In the genomic region with DNA sequence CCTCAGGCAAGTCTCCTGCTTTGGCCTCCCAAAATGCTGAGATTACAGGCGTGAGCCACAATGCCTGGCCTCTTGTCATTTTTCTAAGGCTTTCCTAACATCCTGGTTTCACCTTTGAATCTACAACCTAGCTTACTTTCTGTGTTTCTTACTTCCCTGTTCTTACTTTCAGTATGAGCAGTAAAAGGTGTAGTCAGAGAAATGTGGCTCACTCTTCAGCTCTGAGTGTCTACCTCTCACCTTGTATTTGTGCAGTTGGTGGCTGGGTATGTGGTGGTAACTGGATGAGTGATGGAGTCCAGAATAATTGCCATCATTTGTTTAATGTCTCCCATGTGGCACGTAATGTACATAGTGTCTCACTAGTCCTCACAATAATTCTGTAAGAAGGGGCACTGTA, we compare ENCODE assay signal across 10 cellular contexts. TPM values are rescaled to one million over a fixed set of nuclear protein-coding genes. Genes with fewer than 3 reads are reported as not detected.
DNase-seq lines count a peak whose midpoint lies in the region; ATAC-seq and FAIRE-seq lines count a peak whose summit lies in the region.
"Had no signal": no experiment of that assay in that cellular context is flagged by ENCODE, and none has a peak within 500 bp of the region (broad histone marks: within the 10 kb centered on the region; RNA-seq: fewer than 3 reads in every experiment).

No MANE protein-coding gene starts in this region.

- no peaks in the 10 kb centered on the region for H3K36me3 Mint-ChIP-seq in activated CD4-positive, alpha-beta T cell treated with anti-CD3 and anti-CD28 coated beads for 36 hours (ENCODE audit: low read depth)

- H3K9me3 Mint-ChIP-seq in activated CD4-positive, alpha-beta T cell treated with anti-CD3 and anti-CD28 coated beads for 36 hours (ENCODE audit: low read depth) = no peaks in the 10 kb centered on the region

- intact Hi-C loops in activated CD4-positive, alpha-beta T cell treated with anti-CD3 and anti-CD28 coated beads for 36 hours (cut with DNase I, micrococcal nuclease) = loop anchor here (5.0 to 10.0 kb wide), 6 partner anchors 157 to 1532 kb away; partner anchors contain the start of genes CCNI (in 1 of the 2), RCHY1 (in 1 of the 2), SCARB2 (in 1 of the 2) and THAP6 (in 1 of the 2)

- H3K4me3 Mint-ChIP-seq in activated CD4-positive, alpha-beta T cell treated with anti-CD3 and anti-CD28 coated beads for 36 hours = no peak overlapping the region

- DNase-seq in activated CD4-positive, alpha-beta T cell treated with anti-CD3 and anti-CD28 coated beads for 36 hours = peak; percentile 54
- no peak for DNase-seq in activated CD4-positive, alpha-beta T cell treated with anti-CD3 and anti-CD28 coated beads for 4 hours
- DNase-seq in small intestine (peak; percentile 35), NCI-H2107 treated with DMSO at 0.1 percent for 48 hours (lab: John Stamatoyannopoulos, UW; ENCODE audit: unreplicated experiment) (no peak), HK-2 (ENCODE audit: unreplicated experiment) (no peak), C1 segment of cervical spinal cord (lab: John Stamatoyannopoulos, UW) (no peak)

- H3K9me3 ChIP-seq in small intestine (ENCODE audit: control insufficient read depth, low read depth) = no peaks in the 10 kb centered on the region

- no peak for FAIRE-seq in small intestine (lab: Jason Lieb, UNC)

- 55 to 59% (median 57%) methylated on average over 2 of the region's 2 CpGs for WGBS in small intestine, 3 donors

- peaks cover 22% of the 10 kb centered on the region for H3K27me3 Mint-ChIP-seq in activated CD4-positive, alpha-beta T cell treated with anti-CD3 and anti-CD28 coated beads for 36 hours

- POLR2A ChIA-PET in activated CD4-positive, alpha-beta T cell treated with anti-CD3 and anti-CD28 coated beads for 36 hours (lab: Charles Lee) = interaction anchor here (1.1 kb wide), 1 partner anchor 64 kb away, joined by 4 read pairs; the partner anchor contains the start of gene SDAD1

- peaks cover 44% of the 10 kb centered on the region for H3K4me1 Mint-ChIP-seq in activated CD4-positive, alpha-beta T cell treated with anti-CD3 and anti-CD28 coated beads for 36 hours

- peak; percentile 83 for ATAC-seq in activated CD4-positive, alpha-beta T cell treated with anti-CD3 and anti-CD28 coated beads for 36 hours
- ATAC-seq in GM21786 (IDR thresholded peaks at IDR 0.05; ENCODE audit: unreplicated experiment) = peak; percentile 96
- peak; percentile 89 for ATAC-seq in HG03558 (IDR thresholded peaks at IDR 0.05; ENCODE audit: extremely low read depth, unreplicated experiment)

- H3K4me3 ChIP-seq in small intestine (ENCODE audit: low read depth in 1 of 2, low read length in 2 of 2) = no peak overlapping the region
- H3K4me3 ChIP-seq: cardiac muscle cell had no signal

- no peak overlapping the region for H3K27ac ChIP-seq in small intestine (ENCODE audit: low read depth in 1 of 2, low read length in 1 of 2)
- H3K27ac ChIP-seq: cardiac muscle cell had no signal

- no peaks in the 10 kb centered on the region for H3K36me3 ChIP-seq in small intestine (ENCODE audit: control insufficient read depth in 2 of 2, insufficient read depth in 2 of 2, low read length in 2 of 2)
- H3K36me3 ChIP-seq: cardiac muscle cell had no signal

- CTCF ChIA-PET in activated CD4-positive, alpha-beta T cell treated with anti-CD3 and anti-CD28 coated beads for 36 hours (lab: Charles Lee) = interaction anchor here (0.9 to 4.3 kb wide), 4 partner anchors 8 to 58 kb away, joined by 3 to 24 read pairs (median 9); no protein-coding TSS in a partner anchor

- no peak overlapping the region for H3K27ac Mint-ChIP-seq in activated CD4-positive, alpha-beta T cell treated with anti-CD3 and anti-CD28 coated beads for 36 hours

- H3K27me3 ChIP-seq in small intestine (ENCODE audit: control insufficient read depth in 2 of 2, insufficient read depth in 2 of 2, low read length in 2 of 2) = no peaks in the 10 kb centered on the region
- H3K27me3 ChIP-seq: cardiac muscle cell had no signal

- peaks cover 0 to 2% of the 10 kb centered on the region in 2 donors for H3K4me1 ChIP-seq in small intestine (ENCODE audit: control insufficient read depth in 2 of 2, insufficient read depth in 1 of 2, low read depth in 1 of 2, low read length in 1 of 2)

RNA-seq across cellular contexts. Expression of gene CXCL11, which starts 19.1 kb away (rescaled TPM):
- total RNA-seq in activated CD4-positive, alpha-beta T cell treated with anti-CD3 and anti-CD28 coated beads for 36 hours = under 1 TPM in 1 of 2 experiments, not detected in 1; 0.14 TPM
- 1 to 10 TPM in 1 of 3 donors, not detected in 2; 1.3 TPM for polyA plus RNA-seq in small intestine
- total RNA-seq: cardiac muscle cell had no signal
- polyA plus RNA-seq: cardiac muscle cell had no signal

RNA-seq across cellular contexts. Expression of gene ART3, which starts 19.5 kb away (rescaled TPM):
- not detected for total RNA-seq in activated CD4-positive, alpha-beta T cell treated with anti-CD3 and anti-CD28 coated beads for 36 hours
- under 1 TPM in 2 of 3 donors, not detected in 1; 0.60 to 0.81 TPM for polyA plus RNA-seq in small intestine
- total RNA-seq: T-helper 1 cell treated with Interleukin-12 subunit alpha and Interleukin-12 subunit beta and Interleukin-4 antibody, amounts not matched to agents 30 ng/mL and 1 ng/mL, for 36 hours had no signal

RNA-seq across cellular contexts. Expression of gene CXCL10, which starts 31.7 kb away (rescaled TPM):
- 1 to 10 TPM; 1.0 to 1.1 TPM for total RNA-seq in activated CD4-positive, alpha-beta T cell treated with anti-CD3 and anti-CD28 coated beads for 36 hours
- polyA plus RNA-seq in small intestine = 1 to 10 TPM in 2 of 3 donors, not detected in 1; 2.4 to 8.1 TPM
- total RNA-seq: cardiac muscle cell had no signal
- polyA plus RNA-seq: cardiac muscle cell had no signal

RNA-seq across cellular contexts. Expression of gene CXCL9, which starts 47.7 kb away (rescaled TPM):
- total RNA-seq in activated CD4-positive, alpha-beta T cell treated with anti-CD3 and anti-CD28 coated beads for 36 hours = under 1 TPM; 0.23 to 0.33 TPM
- polyA plus RNA-seq in small intestine = 1 to 10 TPM in 2 of 3 donors, not detected in 1; 2.7 to 4.1 TPM
- total RNA-seq: cardiac muscle cell had no signal
- polyA plus RNA-seq: cardiac muscle cell had no signal

Comparison
In these comparisons a context has a peak if more than half of its experiments do, and no peak if none do; other contexts are left out.
1. DNase-seq: peak in activated CD4-positive, alpha-beta T cell treated with anti-CD3 and anti-CD28 coated beads for 36 hours (single experiment) and small intestine (single experiment); none in activated CD4-positive, alpha-beta T cell treated with anti-CD3 and anti-CD28 coated beads for 4 hours (0 of 2), NCI-H2107 treated with DMSO at 0.1 percent for 48 hours (single experiment), HK-2 (single experiment) and C1 segment of cervical spinal cord (0 of 14).
2. Peak in every context shown above with its lines, with median percentiles within 50 percentile points of each other: ATAC-seq.